1 cellular context compared by ENCODE assay signal in the genomic region with DNA sequence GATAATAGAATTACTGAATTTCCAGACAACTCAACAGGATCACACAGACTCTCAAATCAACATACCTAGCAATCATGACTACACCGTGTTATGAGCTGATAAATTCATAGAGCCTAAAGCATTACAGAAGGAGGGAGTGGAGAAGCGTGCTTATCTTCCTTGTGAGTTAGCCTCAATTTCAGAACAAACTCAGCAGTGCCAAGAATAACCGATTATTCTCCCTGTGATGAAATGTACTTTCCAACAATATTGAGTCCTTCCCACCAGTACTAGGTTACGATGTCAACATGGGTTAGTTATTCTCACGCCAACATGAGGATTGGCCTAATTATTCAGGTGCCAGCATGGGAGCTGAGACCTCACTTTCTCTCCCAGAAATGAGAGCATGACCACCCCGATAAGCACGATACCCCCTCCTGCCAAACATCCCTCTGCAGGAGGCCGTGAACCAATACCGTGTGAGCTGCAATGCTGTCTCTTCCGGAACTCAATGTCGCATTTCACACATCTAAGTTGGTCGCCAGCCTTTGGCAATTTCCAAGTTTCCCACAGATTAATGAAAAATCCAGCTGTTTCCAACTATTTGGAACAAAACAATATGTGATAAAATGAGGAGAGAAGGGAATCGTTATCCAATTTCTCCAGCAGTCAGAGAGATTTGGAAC.
TF ChIP-seq lines count a peak whose summit lies in the region.

No MANE protein-coding gene starts in this region.

TF ChIP-seq in GM23338, 12 proteins besides CTCF, POLR2A, EP300 and RAD21 (continued from another document):
- TF ChIP-seq, protein P1, sequence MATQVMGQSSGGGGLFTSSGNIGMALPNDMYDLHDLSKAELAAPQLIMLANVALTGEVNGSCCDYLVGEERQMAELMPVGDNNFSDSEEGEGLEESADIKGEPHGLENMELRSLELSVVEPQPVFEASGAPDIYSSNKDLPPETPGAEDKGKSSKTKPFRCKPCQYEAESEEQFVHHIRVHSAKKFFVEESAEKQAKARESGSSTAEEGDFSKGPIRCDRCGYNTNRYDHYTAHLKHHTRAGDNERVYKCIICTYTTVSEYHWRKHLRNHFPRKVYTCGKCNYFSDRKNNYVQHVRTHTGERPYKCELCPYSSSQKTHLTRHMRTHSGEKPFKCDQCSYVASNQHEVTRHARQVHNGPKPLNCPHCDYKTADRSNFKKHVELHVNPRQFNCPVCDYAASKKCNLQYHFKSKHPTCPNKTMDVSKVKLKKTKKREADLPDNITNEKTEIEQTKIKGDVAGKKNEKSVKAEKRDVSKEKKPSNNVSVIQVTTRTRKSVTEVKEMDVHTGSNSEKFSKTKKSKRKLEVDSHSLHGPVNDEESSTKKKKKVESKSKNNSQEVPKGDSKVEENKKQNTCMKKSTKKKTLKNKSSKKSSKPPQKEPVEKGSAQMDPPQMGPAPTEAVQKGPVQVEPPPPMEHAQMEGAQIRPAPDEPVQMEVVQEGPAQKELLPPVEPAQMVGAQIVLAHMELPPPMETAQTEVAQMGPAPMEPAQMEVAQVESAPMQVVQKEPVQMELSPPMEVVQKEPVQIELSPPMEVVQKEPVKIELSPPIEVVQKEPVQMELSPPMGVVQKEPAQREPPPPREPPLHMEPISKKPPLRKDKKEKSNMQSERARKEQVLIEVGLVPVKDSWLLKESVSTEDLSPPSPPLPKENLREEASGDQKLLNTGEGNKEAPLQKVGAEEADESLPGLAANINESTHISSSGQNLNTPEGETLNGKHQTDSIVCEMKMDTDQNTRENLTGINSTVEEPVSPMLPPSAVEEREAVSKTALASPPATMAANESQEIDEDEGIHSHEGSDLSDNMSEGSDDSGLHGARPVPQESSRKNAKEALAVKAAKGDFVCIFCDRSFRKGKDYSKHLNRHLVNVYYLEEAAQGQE (IDR thresholded peaks at IDR 0.05; ENCODE audit: unreplicated experiment) = no peak
- TF ChIP-seq NANOG (IDR thresholded peaks at IDR 0.05; ENCODE audit: borderline replicate concordance) (no peak), ETS1 (IDR thresholded peaks at IDR 0.05) (no peak)
- TF ChIP-seq, protein P2, sequence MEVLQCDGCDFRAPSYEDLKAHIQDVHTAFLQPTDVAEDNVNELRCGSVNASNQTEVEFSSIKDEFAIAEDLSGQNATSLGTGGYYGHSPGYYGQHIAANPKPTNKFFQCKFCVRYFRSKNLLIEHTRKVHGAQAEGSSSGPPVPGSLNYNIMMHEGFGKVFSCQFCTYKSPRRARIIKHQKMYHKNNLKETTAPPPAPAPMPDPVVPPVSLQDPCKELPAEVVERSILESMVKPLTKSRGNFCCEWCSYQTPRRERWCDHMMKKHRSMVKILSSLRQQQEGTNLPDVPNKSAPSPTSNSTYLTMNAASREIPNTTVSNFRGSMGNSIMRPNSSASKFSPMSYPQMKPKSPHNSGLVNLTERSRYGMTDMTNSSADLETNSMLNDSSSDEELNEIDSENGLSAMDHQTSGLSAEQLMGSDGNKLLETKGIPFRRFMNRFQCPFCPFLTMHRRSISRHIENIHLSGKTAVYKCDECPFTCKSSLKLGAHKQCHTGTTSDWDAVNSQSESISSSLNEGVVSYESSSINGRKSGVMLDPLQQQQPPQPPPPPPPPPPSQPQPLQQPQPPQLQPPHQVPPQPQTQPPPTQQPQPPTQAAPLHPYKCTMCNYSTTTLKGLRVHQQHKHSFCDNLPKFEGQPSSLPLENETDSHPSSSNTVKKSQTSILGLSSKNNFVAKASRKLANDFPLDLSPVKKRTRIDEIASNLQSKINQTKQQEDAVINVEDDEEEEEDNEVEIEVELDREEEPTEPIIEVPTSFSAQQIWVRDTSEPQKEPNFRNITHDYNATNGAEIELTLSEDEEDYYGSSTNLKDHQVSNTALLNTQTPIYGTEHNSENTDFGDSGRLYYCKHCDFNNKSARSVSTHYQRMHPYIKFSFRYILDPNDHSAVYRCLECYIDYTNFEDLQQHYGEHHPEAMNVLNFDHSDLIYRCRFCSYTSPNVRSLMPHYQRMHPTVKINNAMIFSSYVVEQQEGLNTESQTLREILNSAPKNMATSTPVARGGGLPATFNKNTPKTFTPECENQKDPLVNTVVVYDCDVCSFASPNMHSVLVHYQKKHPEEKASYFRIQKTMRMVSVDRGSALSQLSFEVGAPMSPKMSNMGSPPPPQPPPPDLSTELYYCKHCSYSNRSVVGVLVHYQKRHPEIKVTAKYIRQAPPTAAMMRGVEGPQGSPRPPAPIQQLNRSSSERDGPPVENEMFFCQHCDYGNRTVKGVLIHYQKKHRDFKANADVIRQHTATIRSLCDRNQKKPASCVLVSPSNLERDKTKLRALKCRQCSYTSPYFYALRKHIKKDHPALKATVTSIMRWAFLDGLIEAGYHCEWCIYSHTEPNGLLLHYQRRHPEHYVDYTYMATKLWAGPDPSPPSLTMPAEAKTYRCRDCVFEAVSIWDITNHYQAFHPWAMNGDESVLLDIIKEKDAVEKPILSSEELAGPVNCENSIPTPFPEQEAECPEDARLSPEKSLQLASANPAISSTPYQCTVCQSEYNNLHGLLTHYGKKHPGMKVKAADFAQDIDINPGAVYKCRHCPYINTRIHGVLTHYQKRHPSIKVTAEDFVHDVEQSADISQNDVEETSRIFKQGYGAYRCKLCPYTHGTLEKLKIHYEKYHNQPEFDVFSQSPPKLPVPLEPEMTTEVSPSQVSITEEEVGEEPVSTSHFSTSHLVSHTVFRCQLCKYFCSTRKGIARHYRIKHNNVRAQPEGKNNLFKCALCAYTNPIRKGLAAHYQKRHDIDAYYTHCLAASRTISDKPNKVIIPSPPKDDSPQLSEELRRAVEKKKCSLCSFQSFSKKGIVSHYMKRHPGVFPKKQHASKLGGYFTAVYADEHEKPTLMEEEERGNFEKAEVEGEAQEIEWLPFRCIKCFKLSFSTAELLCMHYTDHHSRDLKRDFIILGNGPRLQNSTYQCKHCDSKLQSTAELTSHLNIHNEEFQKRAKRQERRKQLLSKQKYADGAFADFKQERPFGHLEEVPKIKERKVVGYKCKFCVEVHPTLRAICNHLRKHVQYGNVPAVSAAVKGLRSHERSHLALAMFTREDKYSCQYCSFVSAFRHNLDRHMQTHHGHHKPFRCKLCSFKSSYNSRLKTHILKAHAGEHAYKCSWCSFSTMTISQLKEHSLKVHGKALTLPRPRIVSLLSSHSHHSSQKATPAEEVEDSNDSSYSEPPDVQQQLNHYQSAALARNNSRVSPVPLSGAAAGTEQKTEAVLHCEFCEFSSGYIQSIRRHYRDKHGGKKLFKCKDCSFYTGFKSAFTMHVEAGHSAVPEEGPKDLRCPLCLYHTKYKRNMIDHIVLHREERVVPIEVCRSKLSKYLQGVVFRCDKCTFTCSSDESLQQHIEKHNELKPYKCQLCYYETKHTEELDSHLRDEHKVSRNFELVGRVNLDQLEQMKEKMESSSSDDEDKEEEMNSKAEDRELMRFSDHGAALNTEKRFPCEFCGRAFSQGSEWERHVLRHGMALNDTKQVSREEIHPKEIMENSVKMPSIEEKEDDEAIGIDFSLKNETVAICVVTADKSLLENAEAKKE (CRISPR knock-in tag; IDR thresholded peaks at IDR 0.05) = no peak
